In genomic region chr1:234915923-234916675, GRCh38 we compare ENCODE assay signal across 9 cellular contexts.
DNase-seq lines count a peak whose midpoint lies in the region; ATAC-seq and TF ChIP-seq lines count a peak whose summit lies in the region.
"Had no signal": no experiment of that assay in that cellular context is flagged by ENCODE, and none has a peak within 500 bp of the region (broad histone marks: within the 10 kb centered on the region; RNA-seq: fewer than 3 reads in every experiment).

No MANE protein-coding gene starts in this region.

- intact Hi-C loops in psoas muscle (cut with DNase I) = loop anchor here (5.0 kb wide), 2 partner anchors 41 to 189 kb away; no protein-coding TSS in a partner anchor

- DNase-seq in DMS53 (lab: John Stamatoyannopoulos, UW) = peak; percentile 68
- DNase-seq in NCI-H345 (lab: John Stamatoyannopoulos, UW) = peak; percentile 58
- DNase-seq in fibroblast of villous mesenchyme (ENCODE audit: low read depth) = peak; percentile 95
- DNase-seq in psoas muscle = peak; percentile 43 to 85
- DNase-seq in KG1 (lab: John Stamatoyannopoulos, UW) = no peak
- DNase-seq in Ammon's horn (ENCODE audit: low spot score) = no peak
- DNase-seq: activated CD4-positive, alpha-beta T cell treated with anti-CD3 and anti-CD28 coated beads, Interleukin-2, amount 50 U/mL, for 1 hour had no signal

- H3K36me3 ChIP-seq in psoas muscle (ENCODE audit: insufficient read depth in 1 of 2, low read depth in 1 of 2) = no peaks in the 10 kb centered on the region

- peaks cover 59% of the 10 kb centered on the region for H3K4me1 ChIP-seq in psoas muscle

- peak overlapping the region; percentile 82 for H3K27ac ChIP-seq in psoas muscle

- 43 to 55% (median 47%) methylated on average over 16 of the region's 16 CpGs for WGBS in psoas muscle, 3 donors

- no peak for TF ChIP-seq CTCF in fibroblast of villous mesenchyme (IDR thresholded peaks at IDR 0.05; ENCODE audit: insufficient read depth, low read depth, low read length)
- no peak for TF ChIP-seq CTCF in psoas muscle (IDR thresholded peaks at IDR 0.05)

- no peaks in the 10 kb centered on the region for H3K9me3 ChIP-seq in psoas muscle

- ATAC-seq in psoas muscle (peak; percentile 86 to 92 (median 90)), HG02840 (IDR thresholded peaks at IDR 0.05; ENCODE audit: low FRiP score, unreplicated experiment) (no peak), HG03565 (IDR thresholded peaks at IDR 0.05; ENCODE audit: unreplicated experiment) (no peak)

- H3K4me3 ChIP-seq in fibroblast of villous mesenchyme (ENCODE audit: low read depth, low read length) = no peak overlapping the region
- H3K4me3 ChIP-seq in psoas muscle = no peak overlapping the region

- H3K27me3 ChIP-seq in psoas muscle (ENCODE audit: insufficient read depth in 3 of 3, low read length in 2 of 3) = no peaks in the 10 kb centered on the region

Comparison
In these comparisons a context has a peak if more than half of its experiments do, and no peak if none do; other contexts are left out.
1. DNase-seq: peak in DMS53 (single experiment), NCI-H345 (single experiment), fibroblast of villous mesenchyme (single experiment) and psoas muscle (2 of 2); none in KG1 (single experiment) and Ammon's horn (single experiment).
2. ATAC-seq: peak in psoas muscle (4 of 4); none in HG02840 (single experiment) and HG03565 (single experiment).